Comparison of ENCODE assay signal across 23 cellular contexts in the genomic region with DNA sequence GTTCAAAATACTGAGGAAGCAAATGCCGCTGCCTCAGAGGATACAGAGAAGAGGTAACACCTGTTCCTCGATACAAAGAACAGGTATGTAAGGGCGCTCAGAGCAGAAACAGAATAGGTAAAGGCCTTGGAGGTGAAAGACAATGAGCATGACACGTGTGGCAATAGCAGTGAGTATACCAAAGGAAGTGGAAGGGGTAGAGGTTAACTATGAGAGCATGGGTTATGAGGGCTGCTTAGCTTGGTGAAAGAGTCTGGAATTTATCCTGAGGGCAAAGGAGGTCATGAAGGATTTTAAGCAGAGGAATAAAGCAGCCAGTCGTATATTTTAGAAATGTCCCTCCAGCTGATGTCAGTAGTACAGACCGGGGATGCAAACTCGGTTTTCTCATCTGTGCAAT.
"Had no signal": no experiment of that assay in that cellular context is flagged by ENCODE, and none has a peak within 500 bp of the region (broad histone marks: within the 10 kb centered on the region; RNA-seq: fewer than 3 reads in every experiment).

No MANE protein-coding gene starts in this region.

- H3K36me3 ChIP-seq: colonic mucosa, esophagus muscularis mucosa, gastroesophageal sphincter, heart left ventricle, left lung, lower lobe of right lung had no signal

- H3K36me3 Mint-ChIP-seq: mesothelial cell of epicardium had no signal

- DNase-seq: colonic mucosa; cortex of kidney; effector CD8-positive, alpha-beta T cell; effector memory CD8-positive, alpha-beta T cell; endodermal cell; foreskin keratinocyte; heart left ventricle; hypothalamus; immature natural killer cell; islet precursor cell; left cardiac atrium; left lung; left ventricle myocardium superior; lower lobe of right lung; mesenchymal stem cell; mucosa of descending colon had no signal

- H3K4me1 Mint-ChIP-seq: immature natural killer cell had no signal

- H3K4me3 ChIP-seq: colonic mucosa, esophagus muscularis mucosa, gastroesophageal sphincter, heart left ventricle, hepatocyte, left lung, lower lobe of right lung, mucosa of descending colon had no signal

- H3K9me3 Mint-ChIP-seq: dendritic cell treated with granulocyte-macrophage colony-stimulating factor and Interleukin-4, amounts not matched to agents 40 ng/mL and 50 ng/mL, for 4 days; endodermal cell; mesothelial cell of epicardium had no signal

- H3K4me3 Mint-ChIP-seq: dendritic cell treated with granulocyte-macrophage colony-stimulating factor and Interleukin-4, amounts not matched to agents 40 ng/mL and 50 ng/mL, for 4 days; effector memory CD8-positive, alpha-beta T cell; endodermal cell; immature natural killer cell; mesothelial cell of epicardium had no signal

- FAIRE-seq: endometrium, frontal cortex had no signal

- H3K4me2 ChIP-seq: hepatocyte had no signal

- H3K9me3 ChIP-seq: colonic mucosa, esophagus muscularis mucosa, gastroesophageal sphincter, left lung, lower lobe of right lung, mucosa of descending colon had no signal

- H2AFZ ChIP-seq: hepatocyte had no signal

- H3K27ac Mint-ChIP-seq: dendritic cell treated with granulocyte-macrophage colony-stimulating factor and Interleukin-4, amounts not matched to agents 40 ng/mL and 50 ng/mL, for 4 days; effector memory CD8-positive, alpha-beta T cell; endodermal cell; immature natural killer cell; mesothelial cell of epicardium had no signal

- ATAC-seq: effector memory CD8-positive, alpha-beta T cell; foreskin keratinocyte; gastroesophageal sphincter; heart left ventricle; left cardiac atrium; left lung; left ventricle myocardium superior; lower lobe of right lung; mucosa of descending colon had no signal

- H3K27me3 ChIP-seq: colonic mucosa, esophagus muscularis mucosa, foreskin keratinocyte, gastroesophageal sphincter, heart left ventricle, hepatocyte, left lung had no signal

- H3K79me2 ChIP-seq: hepatocyte had no signal

- H3K27ac ChIP-seq: colonic mucosa, esophagus muscularis mucosa, foreskin keratinocyte, gastroesophageal sphincter, heart left ventricle, hepatocyte, left lung, lower lobe of right lung had no signal

- H3K27me3 Mint-ChIP-seq: dendritic cell treated with granulocyte-macrophage colony-stimulating factor and Interleukin-4, amounts not matched to agents 40 ng/mL and 50 ng/mL, for 4 days; effector memory CD8-positive, alpha-beta T cell had no signal

- H3K4me1 ChIP-seq: colonic mucosa, gastroesophageal sphincter, heart left ventricle, left lung, lower lobe of right lung had no signal
